Comparison of ENCODE assay signal across 8 cellular contexts in the genomic region with DNA sequence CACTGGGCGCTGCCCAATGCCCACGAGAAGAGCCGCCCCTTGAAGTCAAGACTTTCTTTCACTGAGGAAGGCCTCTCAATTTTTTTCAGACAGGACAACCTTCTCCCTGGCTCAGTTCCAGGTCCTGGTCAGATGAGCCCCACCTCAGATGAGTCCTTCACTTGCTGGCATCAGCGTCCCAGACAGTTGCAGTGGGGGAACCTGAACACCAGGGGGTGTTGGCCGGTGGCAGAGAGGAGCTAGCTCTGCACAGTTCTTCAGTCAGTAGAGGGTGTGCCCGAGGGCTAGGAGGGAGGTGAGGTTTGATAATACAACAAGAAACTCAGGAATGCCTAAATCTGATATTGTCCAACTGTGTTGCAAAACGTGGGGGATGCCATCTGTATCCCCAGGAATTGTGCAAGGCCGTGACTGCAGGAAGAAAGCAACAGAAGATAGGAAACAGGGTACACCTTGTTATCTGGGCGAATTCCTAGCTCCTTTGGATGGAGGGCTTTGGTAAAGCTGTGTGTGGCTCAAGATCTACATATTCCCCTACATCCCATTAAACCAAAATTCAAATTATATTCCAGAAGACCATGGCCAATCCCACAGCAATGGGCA. TPM values are rescaled to one million over a fixed set of nuclear protein-coding genes. Genes with fewer than 3 reads are reported as not detected.
A peak's percentile ranks its signal among the peaks of the same experiment; 100 is the strongest.
DNase-seq lines count a peak whose midpoint lies in the region; ATAC-seq and TF ChIP-seq lines count a peak whose summit lies in the region.

No MANE protein-coding gene starts in this region.

- 55 to 57% methylated on average over 9 of the region's 9 CpGs for WGBS in GM23248 (ENCODE audit: low coverage in 1 of 2, low lambda C conversion rate in 2 of 2, missing lambda C conversion rate in 2 of 2), 2 experiments

- H3K27me3 Mint-ChIP-seq in CD4-positive, alpha-beta T cell, result no peaks in the 10 kb centered on the region

- peaks cover 29% of the 10 kb centered on the region for H3K4me1 Mint-ChIP-seq in CD4-positive, alpha-beta T cell (ENCODE audit: low read depth)

- intact Hi-C loops in CD4-positive, alpha-beta T cell (cut with DNase I, micrococcal nuclease), result loop anchor here (1.0 to 5.0 kb wide), 3 partner anchors 96 to 281 kb away; no protein-coding TSS in a partner anchor

- H3K4me3 ChIP-seq in GM23248 (no peak overlapping the region), Peyer's patch (no peak overlapping the region)

- no peak overlapping the region for H3K4me2 ChIP-seq in GM23248 (ENCODE audit: unreplicated experiment)

- H3K9me3 ChIP-seq in CD4-positive, alpha-beta T cell (ENCODE audit: control insufficient read depth, low read length), result no peaks in the 10 kb centered on the region
- H3K9me3 ChIP-seq in GM23248 (ENCODE audit: low read depth), result no peaks in the 10 kb centered on the region
- no peaks in the 10 kb centered on the region for H3K9me3 ChIP-seq in Peyer's patch

- TF ChIP-seq POLR2A in Peyer's patch (IDR thresholded peaks at IDR 0.05), result no peak

- peak; percentile 72 for TF ChIP-seq CTCF in CD4-positive, alpha-beta T cell (IDR thresholded peaks at IDR 0.05)
- TF ChIP-seq CTCF in Peyer's patch (IDR thresholded peaks at IDR 0.05), result peak; percentile 61 to 83 (median 72)

- in situ Hi-C loops in GM23248 (cut with MboI), result no loop called here

- no peaks in the 10 kb centered on the region for H3K36me3 Mint-ChIP-seq in CD4-positive, alpha-beta T cell (ENCODE audit: low read depth)

- POLR2A ChIA-PET in CD4-positive, alpha-beta T cell (lab: Charles Lee), result interaction anchor here (0.8 to 1.5 kb wide), 4 partner anchors 24 to 96 kb away, joined by 3 to 7 read pairs (median 6); partner anchors contain the start of gene CCR5

- H3K27ac ChIP-seq in CD4-positive, alpha-beta T cell (ENCODE audit: low read depth, low read length), result no peak overlapping the region
- H3K27ac ChIP-seq in GM23248, result no peak overlapping the region
- H3K27ac ChIP-seq in Peyer's patch, result no peak overlapping the region

- no peak overlapping the region for H3K4me3 Mint-ChIP-seq in CD4-positive, alpha-beta T cell

- H3K9ac ChIP-seq in GM23248, result no peak overlapping the region

- H4K20me1 ChIP-seq in GM23248 (ENCODE audit: insufficient read depth), result no peaks in the 10 kb centered on the region

- peak; percentile 82 for ATAC-seq in CD4-positive, alpha-beta T cell (ENCODE audit: poor library complexity)

- H3K27me3 ChIP-seq in CD4-positive, alpha-beta T cell (ENCODE audit: control insufficient read depth, insufficient read depth, low read length), result no peaks in the 10 kb centered on the region
- H3K27me3 ChIP-seq in GM23248 (replicated peaks; ENCODE audit: insufficient read depth), result peaks cover 11% of the 10 kb centered on the region; the same call in 1 of the 2 replicates
- no peaks in the 10 kb centered on the region for H3K27me3 ChIP-seq in Peyer's patch

- no peaks in the 10 kb centered on the region for H3K9me2 ChIP-seq in GM23248 (ENCODE audit: insufficient read depth)

- CTCF ChIA-PET in CD4-positive, alpha-beta T cell (lab: Charles Lee), result interaction anchor here (0.6 to 3.1 kb wide), 18 partner anchors 9 to 334 kb away, joined by 3 to 86 read pairs (median 6); partner anchors contain the start of genes CCR2, CCR5 and CXCR6

- DNase-seq in CD4-positive, alpha-beta T cell, result peak; percentile 53 to 77 (median 66)
- DNase-seq in GM23248 (peak; percentile 9), Peyer's patch (peak; percentile 71 to 91 (median 76)), hepatic stellate cell (ENCODE audit: low spot score) (peak; percentile 18), NCI-H1930 (lab: John Stamatoyannopoulos, UW) (no peak), NCI-H748 (lab: John Stamatoyannopoulos, UW; ENCODE audit: unreplicated experiment) (no peak)
- DNase-seq in activated effector memory CD4-positive, alpha-beta T cell treated with anti-CD3 and anti-CD28 coated beads, Interleukin-2, amount 50 U/mL, for 16 hours, result peak; percentile 91
- peak; percentile 74 to 78 for DNase-seq in stimulated activated CD4-positive, alpha-beta T cell treated with anti-CD3 and anti-CD28 coated beads, Interleukin-2, amount 100 ng/mL, for 48 hours

- H3K9me3 Mint-ChIP-seq in CD4-positive, alpha-beta T cell, result peaks cover 6% of the 10 kb centered on the region

- no peaks in the 10 kb centered on the region for H3K79me2 ChIP-seq in GM23248 (ENCODE audit: insufficient read depth)

- H2AFZ ChIP-seq in GM23248, result no peak overlapping the region

- H3K36me3 ChIP-seq in GM23248 (ENCODE audit: low read depth) (no peaks in the 10 kb centered on the region), Peyer's patch (no peaks in the 10 kb centered on the region)

- no peaks in the 10 kb centered on the region for H3K4me1 ChIP-seq in GM23248 (ENCODE audit: insufficient read depth)
- H3K4me1 ChIP-seq in Peyer's patch, result no peaks in the 10 kb centered on the region

- no peaks in the 10 kb centered on the region for H3F3A ChIP-seq in GM23248 (ENCODE audit: insufficient read depth)

- H3K27ac Mint-ChIP-seq in CD4-positive, alpha-beta T cell, result no peak overlapping the region

RNA-seq across cellular contexts. Expression of gene CCR3, which starts 34.3 kb away (rescaled TPM):
- total RNA-seq in CD4-positive, alpha-beta T cell, result not detected
- not detected in 2 replicates for total RNA-seq in GM23248 (2014; rRNA removed; shearing (Covaris generic))
- polyA plus RNA-seq in GM23248 (2016; fragmentation: Nextera tagmentation; extraction: Ambion mirVana), result not detected in 2 replicates
- not detected for total RNA-seq in Peyer's patch

Comparison
In these comparisons a context has a peak if more than half of its experiments do, and no peak if none do; other contexts are left out.
1. DNase-seq: peak in CD4-positive, alpha-beta T cell (10 of 10), GM23248 (single experiment), Peyer's patch (3 of 3), activated effector memory CD4-positive, alpha-beta T cell treated with anti-CD3 and anti-CD28 coated beads, Interleukin-2, amount 50 U/mL, for 16 hours (single experiment), hepatic stellate cell (single experiment) and stimulated activated CD4-positive, alpha-beta T cell treated with anti-CD3 and anti-CD28 coated beads, Interleukin-2, amount 100 ng/mL, for 48 hours (2 of 2); none in NCI-H1930 (0 of 2) and NCI-H748 (single experiment).